In genomic region chr18:13392029-13392750, GRCh38 we compare ENCODE assay signal across 20 cellular contexts.
A peak's percentile ranks its signal among the peaks of the same experiment; 100 is the strongest.
DNase-seq lines count a peak whose midpoint lies in the region; ATAC-seq and TF ChIP-seq lines count a peak whose summit lies in the region.
"Had no signal": no experiment of that assay in that cellular context is flagged by ENCODE, and none has a peak within 500 bp of the region (broad histone marks: within the 10 kb centered on the region; RNA-seq: fewer than 3 reads in every experiment).

No MANE protein-coding gene starts in this region.

- H3K9me3 Mint-ChIP-seq in CD8-positive, alpha-beta T cell: no peaks in the 10 kb centered on the region
- H3K9me3 Mint-ChIP-seq in chondrocyte (ENCODE audit: low read depth) (no peaks in the 10 kb centered on the region), osteocyte (ENCODE audit: unreplicated experiment) (no peaks in the 10 kb centered on the region)
- H3K9me3 Mint-ChIP-seq: GM23338 had no signal

- peaks cover 8% of the 10 kb centered on the region for H3K36me3 Mint-ChIP-seq in CD8-positive, alpha-beta T cell
- H3K36me3 Mint-ChIP-seq in chondrocyte (ENCODE audit: low read depth): peaks cover 6% of the 10 kb centered on the region
- peaks cover 3% of the 10 kb centered on the region for H3K36me3 Mint-ChIP-seq in osteocyte (ENCODE audit: unreplicated experiment)

- no peak overlapping the region for H3K4me3 ChIP-seq in CD8-positive, alpha-beta T cell (ENCODE audit: low read depth, low read length)
- H3K4me3 ChIP-seq: A549; BLaER1 treated with 17β-estradiol and CSF1 and Interleukin-3, amounts not matched to agents 10 nM and 100 nM; GM23338; MG63; SJCRH30 had no signal

- no peaks in the 10 kb centered on the region for H3K9me3 ChIP-seq in CD8-positive, alpha-beta T cell (ENCODE audit: low read length)
- H3K9me3 ChIP-seq: A549; BLaER1 treated with 17β-estradiol and CSF1 and Interleukin-3, amounts not matched to agents 10 nM and 100 nM; MG63; SJCRH30 had no signal

- intact Hi-C loops in CD8-positive, alpha-beta T cell (cut with DNase I, micrococcal nuclease): no loop called here

- H3K27me3 ChIP-seq in CD8-positive, alpha-beta T cell (ENCODE audit: insufficient read depth, low read length): no peaks in the 10 kb centered on the region
- H3K27me3 ChIP-seq: BLaER1 treated with 17β-estradiol and CSF1 and Interleukin-3, amounts not matched to agents 10 nM and 100 nM; MG63; SJCRH30 had no signal

- H3K4me1 Mint-ChIP-seq in CD8-positive, alpha-beta T cell (ENCODE audit: low read depth): peaks cover 16% of the 10 kb centered on the region
- H3K4me1 Mint-ChIP-seq in chondrocyte (ENCODE audit: low read depth) (peaks cover 44% of the 10 kb centered on the region), osteocyte (ENCODE audit: unreplicated experiment) (no peaks in the 10 kb centered on the region)
- H3K4me1 Mint-ChIP-seq: GM23338 had no signal

- no peak overlapping the region for H3K27ac Mint-ChIP-seq in CD8-positive, alpha-beta T cell
- no peak overlapping the region for H3K27ac Mint-ChIP-seq in chondrocyte (ENCODE audit: unreplicated experiment)
- no peak overlapping the region for H3K27ac Mint-ChIP-seq in osteocyte (ENCODE audit: unreplicated experiment)
- H3K27ac Mint-ChIP-seq: GM23338 had no signal

- no peak overlapping the region for H3K4me3 Mint-ChIP-seq in CD8-positive, alpha-beta T cell
- H3K4me3 Mint-ChIP-seq in chondrocyte (ENCODE audit: unreplicated experiment) (no peak overlapping the region), osteocyte (ENCODE audit: unreplicated experiment) (no peak overlapping the region)
- H3K4me3 Mint-ChIP-seq: GM23338 had no signal

- peak; percentile 51 for ATAC-seq in CD8-positive, alpha-beta T cell
- ATAC-seq in GM19395 (IDR thresholded peaks at IDR 0.05; ENCODE audit: unreplicated experiment): no peak
- ATAC-seq: A549, GM23338, HCT116 had no signal

- no peaks in the 10 kb centered on the region for H3K36me3 ChIP-seq in CD8-positive, alpha-beta T cell (ENCODE audit: insufficient read depth, low read length)
- H3K36me3 ChIP-seq: MG63, SJCRH30 had no signal

- CTCF ChIA-PET in CD8-positive, alpha-beta T cell (lab: Charles Lee): no interaction called here

- no peak overlapping the region for H3K27ac ChIP-seq in CD8-positive, alpha-beta T cell (ENCODE audit: low read depth, low read length)
- H3K27ac ChIP-seq: A549, SJCRH30 had no signal

- H3K27me3 Mint-ChIP-seq in CD8-positive, alpha-beta T cell (ENCODE audit: low read depth): no peaks in the 10 kb centered on the region
- H3K27me3 Mint-ChIP-seq in chondrocyte (ENCODE audit: low read depth): no peaks in the 10 kb centered on the region
- peaks cover 20% of the 10 kb centered on the region for H3K27me3 Mint-ChIP-seq in osteocyte (ENCODE audit: unreplicated experiment)

- POLR2A ChIA-PET in CD8-positive, alpha-beta T cell (lab: Charles Lee): interaction anchor here (0.8 kb wide), 1 partner anchor 89 kb away, joined by 3 read pairs; no protein-coding TSS in a partner anchor

- peak; percentile 75 for DNase-seq in NCI-H748 (lab: John Stamatoyannopoulos, UW; ENCODE audit: unreplicated experiment)
- no peak for DNase-seq in NCI-H748 treated with DMSO at 0.1 percent for 48 hours (lab: John Stamatoyannopoulos, UW)
- DNase-seq in CD8-positive, alpha-beta T cell: peak in 2 of 7 experiments; percentile 11 to 48
- peak; percentile 46 for DNase-seq in chondrocyte (ENCODE audit: low spot score)
- DNase-seq in osteocyte (ENCODE audit: extremely low spot score, unreplicated experiment): peak; percentile 65
- DNase-seq in NCI-H446 (lab: John Stamatoyannopoulos, UW): no peak
- DNase-seq: COR-L47, GF-D8, Karpas-422, MG63, NCI-H1092 treated with DMSO at 0.1 percent for 48 hours, NCI-H1930, NCI-H69, OCI-M1, SJCRH30 had no signal

- no peaks in the 10 kb centered on the region for H3K4me1 ChIP-seq in CD8-positive, alpha-beta T cell (ENCODE audit: insufficient read depth, low read length)
- H3K4me1 ChIP-seq: A549, SJCRH30 had no signal

- TF ChIP-seq CTCF in CD8-positive, alpha-beta T cell (IDR thresholded peaks at IDR 0.05): no peak
- TF ChIP-seq CTCF in chondrocyte (IDR thresholded peaks at IDR 0.05): no peak
- no peak for TF ChIP-seq CTCF in osteocyte (IDR thresholded peaks at IDR 0.05)

Comparison
In these comparisons a context has a peak if more than half of its experiments do, and no peak if none do; other contexts are left out.
1. DNase-seq: peak in NCI-H748 (single experiment), chondrocyte (single experiment) and osteocyte (single experiment); none in NCI-H748 treated with DMSO at 0.1 percent for 48 hours (single experiment) and NCI-H446 (0 of 2).